2 cellular contexts compared by ENCODE assay signal in genomic region chr6:11938285-11938890, GRCh38.
TF ChIP-seq lines count a peak whose summit lies in the region.

No MANE protein-coding gene starts in this region.

TF ChIP-seq in endothelial cell of umbilical vein, 7 proteins besides CTCF, POLR2A, EP300 and RAD21 (continued from another document):
- TF ChIP-seq EZH2 (IDR thresholded peaks at IDR 0.05; ENCODE audit: borderline replicate concordance, low read depth, low read length, severe bottlenecking) = no peak

TF ChIP-seq in SK-N-SH treated with all-trans-retinoic acid at 6 μM for 48 hours, 23 proteins besides CTCF, POLR2A, EP300 and RAD21 (continued from another document):
- TF ChIP-seq TSHZ2 (CRISPR knock-in tag; IDR thresholded peaks at IDR 0.05) (no peak), TCF4 (CRISPR knock-in tag; IDR thresholded peaks at IDR 0.05; ENCODE audit: borderline replicate concordance) (no peak), POU6F1 (CRISPR knock-in tag; IDR thresholded peaks at IDR 0.05; ENCODE audit: borderline replicate concordance, low read depth) (no peak), CSRNP3 (CRISPR knock-in tag; IDR thresholded peaks at IDR 0.05) (no peak), RARB (CRISPR knock-in tag; IDR thresholded peaks at IDR 0.05) (no peak), TOX (CRISPR knock-in tag; IDR thresholded peaks at IDR 0.05; ENCODE audit: borderline replicate concordance) (no peak), SNAI2 (CRISPR knock-in tag; IDR thresholded peaks at IDR 0.05) (no peak), ZNF8 (CRISPR knock-in tag; IDR thresholded peaks at IDR 0.05) (no peak), CREB5 (CRISPR knock-in tag; IDR thresholded peaks at IDR 0.05; ENCODE audit: low read depth) (no peak), CSDC2 (CRISPR knock-in tag; IDR thresholded peaks at IDR 0.05) (no peak), ZFP30 (CRISPR knock-in tag; IDR thresholded peaks at IDR 0.05) (no peak)
